ENCODE assay signal across 16 cellular contexts in genomic region chr5:12284604-12285003, GRCh38.
DNase-seq lines count a peak whose midpoint lies in the region; ATAC-seq and TF ChIP-seq lines count a peak whose summit lies in the region.
"Had no signal": no experiment of that assay in that cellular context is flagged by ENCODE, and none has a peak within 500 bp of the region (broad histone marks: within the 10 kb centered on the region; RNA-seq: fewer than 3 reads in every experiment).

No MANE protein-coding gene starts in this region.

- TF ChIP-seq EP300 in esophagus muscularis mucosa (IDR thresholded peaks at IDR 0.05) = no peak

- 71% methylated on average over 1 of the region's 1 CpG for WGBS in esophagus muscularis mucosa

- H3K4me3 ChIP-seq in GM12865 (ENCODE audit: low read depth, low read length) = no peak overlapping the region
- H3K4me3 ChIP-seq in esophagus muscularis mucosa = no peak overlapping the region
- H3K4me3 ChIP-seq: BLaER1, HAP-1 had no signal

- H3K9me3 ChIP-seq in esophagus muscularis mucosa = no peaks in the 10 kb centered on the region
- H3K9me3 ChIP-seq: BLaER1, HAP-1 had no signal

- TF ChIP-seq CTCF in GM12865 (IDR thresholded peaks at IDR 0.05; ENCODE audit: insufficient read depth, low read depth, low read length, missing control alignments) (no peak), nephron progenitor cell (IDR thresholded peaks at IDR 0.05) (no peak), esophagus muscularis mucosa (IDR thresholded peaks at IDR 0.05) (no peak)

- intact Hi-C loops in esophagus muscularis mucosa (cut with DNase I) = no loop called here

- peaks cover 10% of the 10 kb centered on the region for H3K4me1 Mint-ChIP-seq in nephron progenitor cell
- H3K4me1 Mint-ChIP-seq: CD14-positive monocyte; CD4-positive, alpha-beta memory T cell had no signal

- H3K27me3 Mint-ChIP-seq in nephron progenitor cell (ENCODE audit: low read depth, poor library complexity) = no peaks in the 10 kb centered on the region
- H3K27me3 Mint-ChIP-seq: CD4-positive, alpha-beta memory T cell had no signal

- no peak overlapping the region for H3K27ac ChIP-seq in esophagus muscularis mucosa (replicated peaks in 1 of 4)
- H3K27ac ChIP-seq: BLaER1 had no signal

- no peaks in the 10 kb centered on the region for H3K36me3 Mint-ChIP-seq in nephron progenitor cell (ENCODE audit: low read depth)
- H3K36me3 Mint-ChIP-seq: CD14-positive monocyte; CD4-positive, alpha-beta memory T cell had no signal

- H3K9me3 Mint-ChIP-seq in nephron progenitor cell = no peaks in the 10 kb centered on the region

- DNase-seq in GM12865 (ENCODE audit: low read depth) (peak; percentile 3), nephron progenitor cell (no peak), esophagus muscularis mucosa (ENCODE audit: extremely low spot score) (no peak), kidney tubule cell (ENCODE audit: low spot score) (no peak)
- DNase-seq: 8988T; CD4-positive, alpha-beta memory T cell; DMS153; DMS79; GF-D8; KG1 had no signal

- TF ChIP-seq POLR2A in esophagus muscularis mucosa (IDR thresholded peaks at IDR 0.05; ENCODE audit: low read depth) = no peak

- ATAC-seq in GM19463 (IDR thresholded peaks at IDR 0.05; ENCODE audit: unreplicated experiment) (peak; percentile 70), HG03457 (IDR thresholded peaks at IDR 0.05; ENCODE audit: unreplicated experiment) (peak; percentile 48), GM21786 (IDR thresholded peaks at IDR 0.05; ENCODE audit: unreplicated experiment) (no peak)

- no peaks in the 10 kb centered on the region for H3K27me3 ChIP-seq in esophagus muscularis mucosa
- H3K27me3 ChIP-seq: BLaER1 had no signal

- H3K4me3 Mint-ChIP-seq in nephron progenitor cell = no peak overlapping the region
- H3K4me3 Mint-ChIP-seq: CD14-positive monocyte; CD4-positive, alpha-beta memory T cell had no signal

- H3K36me3 ChIP-seq in esophagus muscularis mucosa = no peaks in the 10 kb centered on the region
- H3K36me3 ChIP-seq: BLaER1, HAP-1 had no signal

- peak overlapping the region; percentile 71 for H3K27ac Mint-ChIP-seq in nephron progenitor cell
- H3K27ac Mint-ChIP-seq: CD14-positive monocyte; CD4-positive, alpha-beta memory T cell had no signal

- H3K4me1 ChIP-seq in esophagus muscularis mucosa = no peaks in the 10 kb centered on the region
- H3K4me1 ChIP-seq: BLaER1, HAP-1 had no signal
